In the genomic region with DNA sequence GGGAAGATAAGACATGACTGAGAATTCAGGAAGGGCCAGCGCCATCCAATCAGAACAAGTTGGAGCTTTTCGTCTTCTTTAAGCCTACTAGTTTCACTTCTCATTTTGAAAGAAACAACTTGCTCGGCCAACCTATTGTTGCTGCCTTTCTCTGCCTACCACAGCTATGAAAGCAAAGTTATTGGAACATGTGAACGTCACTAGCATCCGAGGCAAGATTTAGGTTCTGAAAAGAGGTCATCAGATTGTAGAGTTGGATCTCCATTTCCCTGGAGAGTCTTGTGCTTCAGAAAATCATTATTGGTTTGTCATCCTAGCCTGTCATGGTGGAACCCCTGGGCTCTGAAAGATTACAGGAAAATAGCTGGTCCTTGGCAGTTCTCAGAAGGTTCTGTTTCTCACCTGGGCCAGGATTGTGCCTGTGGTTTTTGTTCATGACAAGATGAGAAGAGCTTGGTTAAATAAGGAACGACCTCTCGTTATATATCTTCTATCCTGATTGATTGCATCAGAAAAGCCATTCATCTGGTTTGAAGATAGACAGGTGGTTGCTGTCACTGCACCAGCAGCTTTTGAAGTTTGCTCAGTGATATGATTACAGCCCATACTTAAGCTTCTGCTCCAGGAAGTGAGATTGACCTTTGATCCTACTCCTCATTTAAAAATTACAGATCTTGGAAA, we compare ENCODE assay signal across 1 cellular context.
TF ChIP-seq lines count a peak whose summit lies in the region.

No MANE protein-coding gene starts in this region.

TF ChIP-seq in WTC11, 78 proteins besides CTCF, POLR2A, EP300 and RAD21 (continued from another document):
- TF ChIP-seq CBFB (CRISPR knock-in tag; IDR thresholded peaks at IDR 0.05; ENCODE audit: low read depth) (no peak), ATF1 (CRISPR knock-in tag; IDR thresholded peaks at IDR 0.05) (no peak), IRF2 (CRISPR knock-in tag; IDR thresholded peaks at IDR 0.05; ENCODE audit: borderline replicate concordance, low read depth) (no peak), NFYB (CRISPR knock-in tag; conservative IDR thresholded peaks at IDR 0.05; ENCODE audit: low read depth) (no peak)
- TF ChIP-seq, protein P1, sequence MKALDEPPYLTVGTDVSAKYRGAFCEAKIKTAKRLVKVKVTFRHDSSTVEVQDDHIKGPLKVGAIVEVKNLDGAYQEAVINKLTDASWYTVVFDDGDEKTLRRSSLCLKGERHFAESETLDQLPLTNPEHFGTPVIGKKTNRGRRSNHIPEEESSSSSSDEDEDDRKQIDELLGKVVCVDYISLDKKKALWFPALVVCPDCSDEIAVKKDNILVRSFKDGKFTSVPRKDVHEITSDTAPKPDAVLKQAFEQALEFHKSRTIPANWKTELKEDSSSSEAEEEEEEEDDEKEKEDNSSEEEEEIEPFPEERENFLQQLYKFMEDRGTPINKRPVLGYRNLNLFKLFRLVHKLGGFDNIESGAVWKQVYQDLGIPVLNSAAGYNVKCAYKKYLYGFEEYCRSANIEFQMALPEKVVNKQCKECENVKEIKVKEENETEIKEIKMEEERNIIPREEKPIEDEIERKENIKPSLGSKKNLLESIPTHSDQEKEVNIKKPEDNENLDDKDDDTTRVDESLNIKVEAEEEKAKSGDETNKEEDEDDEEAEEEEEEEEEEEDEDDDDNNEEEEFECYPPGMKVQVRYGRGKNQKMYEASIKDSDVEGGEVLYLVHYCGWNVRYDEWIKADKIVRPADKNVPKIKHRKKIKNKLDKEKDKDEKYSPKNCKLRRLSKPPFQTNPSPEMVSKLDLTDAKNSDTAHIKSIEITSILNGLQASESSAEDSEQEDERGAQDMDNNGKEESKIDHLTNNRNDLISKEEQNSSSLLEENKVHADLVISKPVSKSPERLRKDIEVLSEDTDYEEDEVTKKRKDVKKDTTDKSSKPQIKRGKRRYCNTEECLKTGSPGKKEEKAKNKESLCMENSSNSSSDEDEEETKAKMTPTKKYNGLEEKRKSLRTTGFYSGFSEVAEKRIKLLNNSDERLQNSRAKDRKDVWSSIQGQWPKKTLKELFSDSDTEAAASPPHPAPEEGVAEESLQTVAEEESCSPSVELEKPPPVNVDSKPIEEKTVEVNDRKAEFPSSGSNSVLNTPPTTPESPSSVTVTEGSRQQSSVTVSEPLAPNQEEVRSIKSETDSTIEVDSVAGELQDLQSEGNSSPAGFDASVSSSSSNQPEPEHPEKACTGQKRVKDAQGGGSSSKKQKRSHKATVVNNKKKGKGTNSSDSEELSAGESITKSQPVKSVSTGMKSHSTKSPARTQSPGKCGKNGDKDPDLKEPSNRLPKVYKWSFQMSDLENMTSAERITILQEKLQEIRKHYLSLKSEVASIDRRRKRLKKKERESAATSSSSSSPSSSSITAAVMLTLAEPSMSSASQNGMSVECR (CRISPR knock-in tag; IDR thresholded peaks at IDR 0.05; ENCODE audit: borderline replicate concordance), result no peak
